Comparison of ENCODE assay signal across 8 cellular contexts in genomic region chr7:1159933-1160664, GRCh38. TPM values are rescaled to one million over a fixed set of nuclear protein-coding genes. Genes with fewer than 3 reads are reported as not detected.
DNase-seq lines count a peak whose midpoint lies in the region; ATAC-seq, FAIRE-seq and TF ChIP-seq lines count a peak whose summit lies in the region.

ZFAND2A (minus strand) TSS chr7:1160196; CDS start chr7:1158212, 1,984 bp downstream.

- CTCF ChIA-PET in activated CD4-positive, alpha-beta T cell treated with anti-CD3 and anti-CD28 coated beads for 36 hours (lab: Charles Lee) = no interaction called here

- intact Hi-C loops in activated CD4-positive, alpha-beta T cell treated with anti-CD3 and anti-CD28 coated beads for 36 hours (cut with DNase I, micrococcal nuclease) = loop anchor here (1.0 to 10.0 kb wide), 10 partner anchors 9 to 1357 kb away; partner anchors contain the start of genes EIF3B (in 1 of the 2), GET4 (in 1 of the 2), GPR146 (in 1 of the 2) and INTS1 (in 1 of the 2)

- POLR2A ChIA-PET in activated CD4-positive, alpha-beta T cell treated with anti-CD3 and anti-CD28 coated beads for 36 hours (lab: Charles Lee) = no interaction called here

- peaks cover 22% of the 10 kb centered on the region for H3K4me1 Mint-ChIP-seq in activated CD4-positive, alpha-beta T cell treated with anti-CD3 and anti-CD28 coated beads for 36 hours
- peaks cover 37% of the 10 kb centered on the region for H3K4me1 Mint-ChIP-seq in chondrocyte (ENCODE audit: low read depth)

- H3K4me3 Mint-ChIP-seq in activated CD4-positive, alpha-beta T cell treated with anti-CD3 and anti-CD28 coated beads for 36 hours = peak within 1 kb of the TSS; percentile 84
- peak within 1 kb of the TSS; percentile 86 for H3K4me3 Mint-ChIP-seq in chondrocyte (ENCODE audit: unreplicated experiment)

- H3K27me3 Mint-ChIP-seq in activated CD4-positive, alpha-beta T cell treated with anti-CD3 and anti-CD28 coated beads for 36 hours = no peaks in the 10 kb centered on the region
- no peaks in the 10 kb centered on the region for H3K27me3 Mint-ChIP-seq in chondrocyte (ENCODE audit: low read depth)

- H3K36me3 Mint-ChIP-seq in activated CD4-positive, alpha-beta T cell treated with anti-CD3 and anti-CD28 coated beads for 36 hours (ENCODE audit: low read depth) = peaks cover 32% of the 10 kb centered on the region
- H3K36me3 Mint-ChIP-seq in chondrocyte (ENCODE audit: low read depth) = peaks cover 5% of the 10 kb centered on the region

- peak; percentile 92 for ATAC-seq in HG03442 (IDR thresholded peaks at IDR 0.05; ENCODE audit: unreplicated experiment)
- peak; percentile 98 for ATAC-seq in activated CD4-positive, alpha-beta T cell treated with anti-CD3 and anti-CD28 coated beads for 36 hours

- no peaks in the 10 kb centered on the region for H3K9me3 ChIP-seq in BE2C

- H3K27ac Mint-ChIP-seq in activated CD4-positive, alpha-beta T cell treated with anti-CD3 and anti-CD28 coated beads for 36 hours = peak within 1 kb of the TSS; percentile 90
- peak within 1 kb of the TSS; percentile 90 for H3K27ac Mint-ChIP-seq in chondrocyte (ENCODE audit: unreplicated experiment)

- peak; percentile 90 for FAIRE-seq in GM19239 (lab: Jason Lieb, UNC)

- peaks cover 13% of the 10 kb centered on the region for H3K36me3 ChIP-seq in BE2C

- DNase-seq in BE2C (peak; percentile 100), GM19239 (ENCODE audit: insufficient read length, low spot score) (peak; percentile 99), NCI-H524 (lab: John Stamatoyannopoulos, UW) (peak; percentile 89 to 90), chondrocyte (ENCODE audit: low spot score) (peak; percentile 99), kidney glomerular epithelial cell (lab: John Stamatoyannopoulos, UW) (peak; percentile 92)
- peak; percentile 99 for DNase-seq in activated CD4-positive, alpha-beta T cell treated with anti-CD3 and anti-CD28 coated beads for 36 hours
- DNase-seq in stimulated activated CD4-positive, alpha-beta T cell treated with anti-CD3 and anti-CD28 coated beads, Interleukin-15, amount 100 ng/mL, for 48 hours (ENCODE audit: low read depth in 2 of 2) = peak; percentile 98 to 99

- no peaks in the 10 kb centered on the region for H3K4me1 ChIP-seq in BE2C

- H3K27me3 ChIP-seq in BE2C = no peaks in the 10 kb centered on the region

- no peaks in the 10 kb centered on the region for H3K9me3 Mint-ChIP-seq in activated CD4-positive, alpha-beta T cell treated with anti-CD3 and anti-CD28 coated beads for 36 hours (ENCODE audit: low read depth)
- no peaks in the 10 kb centered on the region for H3K9me3 Mint-ChIP-seq in chondrocyte (ENCODE audit: low read depth)

- peak within 1 kb of the TSS; percentile 93 for H3K4me3 ChIP-seq in BE2C (ENCODE audit: low read depth, low read length)

- TF ChIP-seq CTCF in BE2C (IDR thresholded peaks at IDR 0.05; ENCODE audit: low read depth, low read length) (no peak), chondrocyte (IDR thresholded peaks at IDR 0.05) (no peak)

RNA-seq across cellular contexts. Expression of gene ZFAND2A, which starts in this region (rescaled TPM):
- 103 TPM for polyA plus RNA-seq in BE2C (2012; ENCODE audit: insufficient read depth, insufficient read length, low read depth)
- total RNA-seq in activated CD4-positive, alpha-beta T cell treated with anti-CD3 and anti-CD28 coated beads for 36 hours = 10 to 100 TPM; 21.6 to 25.2 TPM
- 15.2 to 16.2 TPM (median 15.6 TPM) in 3 replicates for total RNA-seq in chondrocyte

Comparison
In these comparisons a context has a peak if more than half of its experiments do, and no peak if none do; other contexts are left out.
1. Peak in every context shown above with its lines: DNase-seq, ATAC-seq and H3K4me3 ChIP-seq.